In the genomic region with DNA sequence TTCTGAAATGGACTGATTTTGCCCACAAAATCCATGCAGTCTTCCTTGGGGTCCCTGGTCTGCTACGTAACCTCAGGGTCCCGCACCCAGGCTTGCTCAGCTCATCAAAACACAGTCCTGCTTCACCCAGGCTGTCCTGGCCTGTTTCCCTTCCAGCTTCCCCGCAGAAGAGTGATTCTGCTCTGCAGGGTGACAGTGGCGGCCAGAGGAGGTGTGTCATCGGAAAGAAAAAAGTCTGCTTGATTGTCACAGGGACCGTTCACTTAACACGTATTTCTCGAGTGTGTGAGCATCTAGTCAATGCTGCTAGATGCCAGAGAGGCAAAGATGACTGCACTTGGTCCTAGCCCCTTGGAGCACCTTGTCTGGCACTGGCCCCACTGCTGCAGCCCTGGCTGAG, we compare ENCODE assay signal across 26 cellular contexts.
"Had no signal": no experiment of that assay in that cellular context is flagged by ENCODE, and none has a peak within 500 bp of the region (broad histone marks: within the 10 kb centered on the region; RNA-seq: fewer than 3 reads in every experiment).

No MANE protein-coding gene starts in this region.

- H3K27me3 ChIP-seq: brain microvascular endothelial cell, Peyer's patch had no signal

- H3K36me3 Mint-ChIP-seq: activated CD4-positive, alpha-beta memory T cell treated with anti-CD3 and anti-CD28 coated beads for 36 hours; activated naive CD4-positive, alpha-beta T cell treated with anti-CD3 and anti-CD28 coated beads, Interleukin-2, amount 10 ng/mL, durations not matched to agents 7 days and 5 days; activated naive CD8-positive, alpha-beta T cell treated with anti-CD3 and anti-CD28 coated beads for 36 hours; IgD-negative memory B cell had no signal

- H3K4me3 ChIP-seq: Peyer's patch, SJSA1 had no signal

- H3K27ac ChIP-seq: brain microvascular endothelial cell, KMS-11, Peyer's patch, RWPE1, SJSA1 had no signal

- H3K9me3 Mint-ChIP-seq: activated B cell treated with CpG ODN at 0.5 μM for 24 hours; activated CD4-positive, alpha-beta memory T cell treated with anti-CD3 and anti-CD28 coated beads for 36 hours; activated CD4-positive, alpha-beta T cell treated with anti-CD3 and anti-CD28 coated beads, Interleukin-2, amount 10 ng/mL, durations not matched to agents 7 days and 5 days; activated naive CD4-positive, alpha-beta T cell treated with anti-CD3 and anti-CD28 coated beads, Interleukin-2, amount 10 ng/mL, durations not matched to agents 7 days and 5 days; activated T-cell treated with anti-CD3 and anti-CD28 coated beads, Interleukin-2, amount 50 U/mL, for 72 hours; activated T-helper 2 cell treated with anti-CD3 and anti-CD28 coated beads, Interferon-gamma antibody, Interleukin-2, Interleukin-4, amounts not matched to agents 10 μg/mL and 5 μg/mL and 100 μg/mL, durations not matched to agents 14 hours and 24 hours and 36 hours had no signal

- DNase-seq: activated B cell treated with CpG ODN at 0.5 μM for 24 hours; activated CD4-positive, alpha-beta memory T cell treated with anti-CD3 and anti-CD28 coated beads for 36 hours; activated CD4-positive, alpha-beta T cell treated with anti-CD3 and anti-CD28 coated beads, Interleukin-2, amount 10 ng/mL, durations not matched to agents 7 days and 5 days; activated CD8-positive, alpha-beta memory T cell treated with anti-CD3 and anti-CD28 coated beads for 24 hours; activated gamma-delta T cell treated with Interleukin-2 at 50 U/mL for 16 hours; activated naive CD4-positive, alpha-beta T cell treated with anti-CD3 and anti-CD28 coated beads, Interleukin-2, amount 10 ng/mL, durations not matched to agents 7 days and 5 days; activated naive CD8-positive, alpha-beta T cell treated with anti-CD3 and anti-CD28 coated beads for 36 hours; activated T-cell treated with anti-CD3 and anti-CD28 coated beads, Interleukin-2, amount 50 U/mL, for 72 hours; brain microvascular endothelial cell; NCI-H1092; NCI-H1417; NCI-H1930; NCI-H345; NCI-H510A; NCI-H526 treated with DMSO at 0.1 percent for 48 hours; NCI-H82; OCI-M1; SHP77; T-helper 17 cell; T-helper 9 cell had no signal

- H3K9me3 ChIP-seq: Peyer's patch, SJSA1 had no signal

- H3K4me3 Mint-ChIP-seq: activated B cell treated with CpG ODN at 0.5 μM for 24 hours; activated CD4-positive, alpha-beta memory T cell treated with anti-CD3 and anti-CD28 coated beads for 36 hours; activated CD4-positive, alpha-beta T cell treated with anti-CD3 and anti-CD28 coated beads, Interleukin-2, amount 10 ng/mL, durations not matched to agents 7 days and 5 days; activated naive CD4-positive, alpha-beta T cell treated with anti-CD3 and anti-CD28 coated beads, Interleukin-2, amount 10 ng/mL, durations not matched to agents 7 days and 5 days; activated naive CD8-positive, alpha-beta T cell treated with anti-CD3 and anti-CD28 coated beads for 36 hours; activated T-cell treated with anti-CD3 and anti-CD28 coated beads, Interleukin-2, amount 50 U/mL, for 72 hours; IgD-negative memory B cell; T-helper 17 cell had no signal

- H3K4me1 Mint-ChIP-seq: activated B cell treated with CpG ODN at 0.5 μM for 24 hours; activated CD4-positive, alpha-beta T cell treated with anti-CD3 and anti-CD28 coated beads, Interleukin-2, amount 10 ng/mL, durations not matched to agents 7 days and 5 days; activated naive CD4-positive, alpha-beta T cell treated with anti-CD3 and anti-CD28 coated beads, Interleukin-2, amount 10 ng/mL, durations not matched to agents 7 days and 5 days had no signal

- H3K36me3 ChIP-seq: brain microvascular endothelial cell, Peyer's patch, SJSA1 had no signal

- ATAC-seq: activated T-cell treated with anti-CD3 and anti-CD28 coated beads, Interleukin-2, amount 50 U/mL, for 72 hours; T-helper 17 cell had no signal

- H3K4me1 ChIP-seq: Peyer's patch had no signal

- H3K27ac Mint-ChIP-seq: activated B cell treated with CpG ODN at 0.5 μM for 24 hours; activated CD4-positive, alpha-beta memory T cell treated with anti-CD3 and anti-CD28 coated beads for 36 hours; activated CD4-positive, alpha-beta T cell treated with anti-CD3 and anti-CD28 coated beads, Interleukin-2, amount 10 ng/mL, durations not matched to agents 7 days and 5 days; activated naive CD4-positive, alpha-beta T cell treated with anti-CD3 and anti-CD28 coated beads, Interleukin-2, amount 10 ng/mL, durations not matched to agents 7 days and 5 days; activated naive CD8-positive, alpha-beta T cell treated with anti-CD3 and anti-CD28 coated beads for 36 hours; activated T-cell treated with anti-CD3 and anti-CD28 coated beads, Interleukin-2, amount 50 U/mL, for 72 hours; activated T-helper 2 cell treated with anti-CD3 and anti-CD28 coated beads, Interferon-gamma antibody, Interleukin-2, Interleukin-4, amounts not matched to agents 10 μg/mL and 5 μg/mL and 100 μg/mL, durations not matched to agents 14 hours and 24 hours and 36 hours; IgD-negative memory B cell; T-helper 17 cell had no signal

- H3K4me2 ChIP-seq: KMS-11 had no signal
